In the genomic region with DNA sequence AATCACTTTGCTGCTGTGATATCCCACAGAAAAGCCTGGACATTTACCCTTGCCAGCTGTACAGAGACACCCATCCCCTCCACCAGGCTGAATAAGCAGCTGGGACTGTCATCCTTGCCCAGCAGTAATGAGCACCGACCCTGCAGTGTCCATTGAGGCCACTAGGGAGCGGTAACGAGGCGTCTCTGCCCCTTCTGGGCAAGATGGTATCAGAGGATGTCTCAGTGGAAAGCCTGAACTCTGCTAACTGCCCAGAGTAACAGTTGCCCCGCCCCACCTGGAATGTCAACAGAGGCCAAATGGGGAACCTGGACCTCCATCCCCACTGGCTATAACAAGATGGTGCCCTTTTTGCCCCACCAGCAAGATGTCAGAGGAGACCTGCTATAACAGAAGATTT, we compare ENCODE assay signal across 9 cellular contexts. TPM values are rescaled to one million over a fixed set of nuclear protein-coding genes. Genes with fewer than 3 reads are reported as not detected.
DNase-seq lines count a peak whose midpoint lies in the region; ATAC-seq and TF ChIP-seq lines count a peak whose summit lies in the region.
"Had no signal": no experiment of that assay in that cellular context is flagged by ENCODE, and none has a peak within 500 bp of the region (broad histone marks: within the 10 kb centered on the region; RNA-seq: fewer than 3 reads in every experiment).

No MANE protein-coding gene starts in this region.

- in situ Hi-C loops in Panc1 (cut with HindIII; ENCODE audit: low pct_unique_long_range_greater_than_20kb, low sequenced_read_pairs) = no loop called here

- peaks cover 5% of the 10 kb centered on the region for H3K27me3 Mint-ChIP-seq in endothelial cell (ENCODE audit: unreplicated experiment)

- CTCF ChIA-PET in A673 (lab: Charles Lee) = interaction anchor here (1.0 kb wide), 1 partner anchor 19 kb away, joined by 3 read pairs; no protein-coding TSS in a partner anchor
- CTCF ChIA-PET in Panc1 (lab: Charles Lee) = interaction anchor here (0.7 kb wide), 1 partner anchor 16 kb away, joined by 6 read pairs; no protein-coding TSS in a partner anchor

- intact Hi-C loops in A673 (cut with micrococcal nuclease; ENCODE audit: unreplicated experiment) (no loop called here), Panc1 (cut with micrococcal nuclease; ENCODE audit: unreplicated experiment) (no loop called here)

- BruUV-seq in A673 (replicated peaks; lab: Mats Ljungman, UMichigan) = no TSS peak
- no TSS peak for BruUV-seq in Panc1 (replicated peaks; lab: Mats Ljungman, UMichigan)

- no peak overlapping the region for H3K27ac Mint-ChIP-seq in endothelial cell (ENCODE audit: unreplicated experiment)

- H3K36me3 Mint-ChIP-seq in endothelial cell (ENCODE audit: low read depth, unreplicated experiment) = peaks cover 11% of the 10 kb centered on the region

- ATAC-seq in Panc1 (peak; percentile 80), HG03175 (IDR thresholded peaks at IDR 0.05; ENCODE audit: unreplicated experiment) (no peak), GM19324 (IDR thresholded peaks at IDR 0.05; ENCODE audit: low FRiP score, unreplicated experiment) (no peak)

- POLR2A ChIA-PET in A673 (lab: Charles Lee; ENCODE audit: low non-redundant PET) (no interaction called here), Panc1 (lab: Charles Lee) (no interaction called here)

- H3K27ac ChIP-seq in A673 (ENCODE audit: low read depth, low read length, poor library complexity, severe bottlenecking) (no peak overlapping the region), Panc1 (ENCODE audit: low read length) (no peak overlapping the region)

- H3K4me3 Mint-ChIP-seq in endothelial cell (ENCODE audit: unreplicated experiment) = no peak overlapping the region

- TF ChIP-seq CTCF in A673 (conservative IDR thresholded peaks at IDR 0.05; ENCODE audit: low read depth, low read length) (peak; percentile 71), GM12872 (IDR thresholded peaks at IDR 0.05; ENCODE audit: insufficient read depth, low read depth, low read length) (peak; percentile 60), Panc1 (IDR thresholded peaks at IDR 0.05) (peak; percentile 73), endothelial cell (IDR thresholded peaks at IDR 0.05; ENCODE audit: unreplicated experiment) (peak; percentile 56)

- peaks cover 4% of the 10 kb centered on the region for H3K9me3 Mint-ChIP-seq in endothelial cell (ENCODE audit: unreplicated experiment)

- H3K27me3 ChIP-seq in A673 (replicated peaks; ENCODE audit: insufficient read depth, low read depth, low read length, poor library complexity) (no peaks in the 10 kb centered on the region), Panc1 (ENCODE audit: control insufficient read depth, insufficient read depth, low read length) (no peaks in the 10 kb centered on the region)

- DNase-seq in A673 (ENCODE audit: low spot score) (peak; percentile 47), Panc1 (ENCODE audit: low read depth, low spot score) (no peak), endothelial cell (ENCODE audit: low spot score) (peak; percentile 56), activated gamma-delta T cell (lab: John Stamatoyannopoulos, UW) (no peak)
- peak; percentile 20 to 59 (median 40) for DNase-seq in stimulated activated CD4-positive, alpha-beta T cell treated with anti-CD3 and anti-CD28 coated beads, Interleukin-12 subunit alpha, Interleukin-12 subunit beta, amount 100 ng/mL, for 48 hours (ENCODE audit: low read depth in 2 of 3, low spot score in 1 of 3)

- no peaks in the 10 kb centered on the region for H3K4me1 Mint-ChIP-seq in endothelial cell (ENCODE audit: unreplicated experiment)

- H3K4me1 ChIP-seq in A673 (ENCODE audit: insufficient read depth, low read length, poor library complexity, severe bottlenecking) (no peaks in the 10 kb centered on the region), Panc1 (ENCODE audit: control insufficient read depth, insufficient read depth, low read length) (no peaks in the 10 kb centered on the region)

- H3K9me3 ChIP-seq in A673 (ENCODE audit: low read depth, low read length, poor library complexity, severe bottlenecking) = no peaks in the 10 kb centered on the region
- H3K9me3 ChIP-seq in Panc1 (ENCODE audit: control insufficient read depth, insufficient read depth, low read depth, low read length) = no peaks in the 10 kb centered on the region

- H3K36me3 ChIP-seq in A673 (ENCODE audit: insufficient read depth, low read length, poor library complexity, severe bottlenecking) (no peaks in the 10 kb centered on the region), Panc1 (ENCODE audit: control insufficient read depth, insufficient read depth, low read length) (no peaks in the 10 kb centered on the region)

- H3K4me3 ChIP-seq in A673 (ENCODE audit: low read depth, low read length, poor library complexity, severe bottlenecking) (no peak overlapping the region), Panc1 (ENCODE audit: low read depth in 2 of 2, low read length in 2 of 2) (no peak overlapping the region)

RNA-seq across cellular contexts. Expression of gene CEACAM20, which starts 22.8 kb away (rescaled TPM):
- total RNA-seq in A673 (2021) = 0.15 TPM in 1 of 2 replicates, not detected in the other
- not detected for total RNA-seq in Panc1 (2021; ENCODE audit: unreplicated experiment)
- polyA plus RNA-seq in Panc1 (2012; ENCODE audit: insufficient read length) = not detected
- total RNA-seq in endothelial cell (ENCODE audit: unreplicated experiment) = not detected
- total RNA-seq: temporal lobe had no signal

RNA-seq across cellular contexts. Expression of gene ZNF180, which starts 52.0 kb away (rescaled TPM):
- total RNA-seq in A673 (2021) = 10.4 and 10.8 TPM in 2 replicates
- total RNA-seq in Panc1 (2021; ENCODE audit: unreplicated experiment) = 6.7 TPM
- 6.3 TPM for polyA plus RNA-seq in Panc1 (2012; ENCODE audit: insufficient read length)
- total RNA-seq in endothelial cell (ENCODE audit: unreplicated experiment) = 7.7 TPM

Comparison
In these comparisons a context has a peak if more than half of its experiments do, and no peak if none do; other contexts are left out.
1. DNase-seq: peak in A673 (single experiment), endothelial cell (single experiment) and stimulated activated CD4-positive, alpha-beta T cell treated with anti-CD3 and anti-CD28 coated beads, Interleukin-12 subunit alpha, Interleukin-12 subunit beta, amount 100 ng/mL, for 48 hours (3 of 3); none in Panc1 (single experiment) and activated gamma-delta T cell (single experiment).
2. Peak in every context shown above with its lines, with median percentiles within 50 percentile points of each other: CTCF ChIP-seq.